ENCODE assay signal across 11 cellular contexts in the genomic region with DNA sequence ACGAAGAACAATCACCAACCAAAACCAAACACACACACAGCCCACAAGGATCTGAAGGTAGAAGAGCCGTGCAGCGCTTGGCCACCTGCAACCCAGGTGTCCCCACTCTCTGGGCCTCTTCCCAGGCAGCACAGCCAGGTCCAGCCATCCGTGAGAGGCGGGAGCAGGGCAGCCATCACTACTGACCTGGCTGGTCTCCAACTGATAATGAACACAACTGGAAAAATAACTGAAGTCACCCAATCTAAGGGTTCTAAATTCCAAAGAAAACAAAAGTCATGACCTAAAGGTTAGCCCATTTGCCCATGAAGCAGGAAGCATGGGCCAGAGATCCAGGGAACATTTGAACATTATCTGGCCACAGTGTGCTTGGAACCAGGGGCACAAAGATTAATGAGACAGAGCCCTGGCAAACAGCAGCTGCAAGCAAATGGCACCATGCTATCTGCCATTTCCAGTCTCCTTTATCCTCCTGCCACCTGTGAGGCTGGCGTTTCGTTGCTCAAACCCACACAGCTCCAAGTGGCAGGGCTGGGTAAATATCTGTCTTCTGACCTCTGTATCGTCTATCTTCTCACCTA.
DNase-seq lines count a peak whose midpoint lies in the region; TF ChIP-seq lines count a peak whose summit lies in the region.
"Had no signal": no experiment of that assay in that cellular context is flagged by ENCODE, and none has a peak within 500 bp of the region (broad histone marks: within the 10 kb centered on the region; RNA-seq: fewer than 3 reads in every experiment).

No MANE protein-coding gene starts in this region.

- no peak overlapping the region for H3K4me3 ChIP-seq in HEK293 (ENCODE audit: low read depth, low read length)
- H3K4me3 ChIP-seq in parathyroid adenoma (ENCODE audit: low read depth, low read length) = peak overlapping the region; percentile 7
- H3K4me3 ChIP-seq: BLaER1 treated with 17β-estradiol and CSF1 and Interleukin-3, amounts not matched to agents 10 nM and 100 nM had no signal

- H3K36me3 ChIP-seq in HEK293 (ENCODE audit: control insufficient read depth in 2 of 2, insufficient read depth in 1 of 2, low read length in 2 of 2) = no peaks in the 10 kb centered on the region
- H3K36me3 ChIP-seq in parathyroid adenoma (ENCODE audit: control insufficient read depth, insufficient read depth, low read length) = no peaks in the 10 kb centered on the region

- DNase-seq in NCI-H2196 (lab: John Stamatoyannopoulos, UW; ENCODE audit: unreplicated experiment) (peak; percentile 60), dermis microvascular lymphatic vessel endothelial cell (ENCODE audit: low read depth in 2 of 2) (peak; percentile 41 to 69), NCI-H1694 treated with DMSO at 0.1 percent for 48 hours (lab: John Stamatoyannopoulos, UW) (no peak), Kasumi-1 (lab: John Stamatoyannopoulos, UW) (no peak), KBM-7 (no peak)
- DNase-seq: activated CD4-positive, alpha-beta T cell treated with anti-CD3 and anti-CD28 coated beads for 1 hour; foreskin fibroblast; NCI-H446 had no signal

- POLR2A ChIA-PET in HEK293 (lab: Yijun Ruan, JAX) = no interaction called here

- H2AFZ ChIP-seq in parathyroid adenoma = no peak overlapping the region

- in situ Hi-C loops in KBM-7 (cut with MboI; ENCODE audit: low pct_unique_long_range_greater_than_20kb, low sequenced_read_pairs) = no loop called here

- CTCF ChIA-PET in HEK293 (lab: Yijun Ruan, JAX) = no interaction called here

- H3K27ac ChIP-seq in HEK293 (ENCODE audit: extremely low read depth, low read depth, low read length) = no peak overlapping the region
- peak overlapping the region; percentile 16 for H3K27ac ChIP-seq in parathyroid adenoma
- H3K27ac ChIP-seq: BLaER1 treated with 17β-estradiol and CSF1 and Interleukin-3, amounts not matched to agents 10 nM and 100 nM had no signal

- H3K9me3 ChIP-seq in HEK293 (ENCODE audit: control insufficient read depth, insufficient read depth, low read depth, low read length) (no peaks in the 10 kb centered on the region), parathyroid adenoma (ENCODE audit: control insufficient read depth, low read length) (no peaks in the 10 kb centered on the region)
- H3K9me3 ChIP-seq: BLaER1 treated with 17β-estradiol and CSF1 and Interleukin-3, amounts not matched to agents 10 nM and 100 nM had no signal

- no peak overlapping the region for H3K9ac ChIP-seq in parathyroid adenoma
- H3K9ac ChIP-seq: BLaER1 treated with 17β-estradiol and CSF1 and Interleukin-3, amounts not matched to agents 10 nM and 100 nM had no signal

- no peaks in the 10 kb centered on the region for H3K27me3 ChIP-seq in parathyroid adenoma (ENCODE audit: control insufficient read depth, insufficient read depth, low read length)

- peaks cover 11% of the 10 kb centered on the region for H3K79me2 ChIP-seq in parathyroid adenoma

- peaks cover 16% of the 10 kb centered on the region for H3K4me1 ChIP-seq in HEK293 (ENCODE audit: control insufficient read depth, insufficient read depth, low read length)
- H3K4me1 ChIP-seq in parathyroid adenoma = peaks cover 19% of the 10 kb centered on the region

- H3K4me2 ChIP-seq in parathyroid adenoma (ENCODE audit: low read length) = peak overlapping the region; percentile 37
- H3K4me2 ChIP-seq: BLaER1 treated with 17β-estradiol and CSF1 and Interleukin-3, amounts not matched to agents 10 nM and 100 nM had no signal

- TF ChIP-seq CTCF in HEK293 (tag by site-specific recombination; IDR thresholded peaks at IDR 0.05) (no peak), parathyroid adenoma (IDR thresholded peaks at IDR 0.05) (no peak)

TF ChIP-seq in HEK293, 187 proteins besides CTCF, POLR2A, EP300 and RAD21:
- TF ChIP-seq ZNF16 (tag by site-specific recombination; IDR thresholded peaks at IDR 0.05; ENCODE audit: low read depth) = no peak
- TF ChIP-seq ZSCAN5A (tag by site-specific recombination; IDR thresholded peaks at IDR 0.05) = no peak
- TF ChIP-seq ZNF266 (tag by site-specific recombination; IDR thresholded peaks at IDR 0.05; ENCODE audit: low read depth) = no peak
- peak; percentile 88 for TF ChIP-seq FEZF1 (tag by site-specific recombination; IDR thresholded peaks at IDR 0.05)
- TF ChIP-seq ZNF707 (tag by site-specific recombination; IDR thresholded peaks at IDR 0.05) = no peak
- TF ChIP-seq ZNF280C (tag by site-specific recombination; IDR thresholded peaks at IDR 0.05) = no peak

Comparison
In these comparisons a context has a peak if more than half of its experiments do, and no peak if none do; other contexts are left out.
1. DNase-seq: peak in NCI-H2196 (single experiment) and dermis microvascular lymphatic vessel endothelial cell (2 of 2); none in NCI-H1694 treated with DMSO at 0.1 percent for 48 hours (single experiment), Kasumi-1 (0 of 2) and KBM-7 (single experiment).